ENCODE assay signal across 15 cellular contexts in the genomic region with DNA sequence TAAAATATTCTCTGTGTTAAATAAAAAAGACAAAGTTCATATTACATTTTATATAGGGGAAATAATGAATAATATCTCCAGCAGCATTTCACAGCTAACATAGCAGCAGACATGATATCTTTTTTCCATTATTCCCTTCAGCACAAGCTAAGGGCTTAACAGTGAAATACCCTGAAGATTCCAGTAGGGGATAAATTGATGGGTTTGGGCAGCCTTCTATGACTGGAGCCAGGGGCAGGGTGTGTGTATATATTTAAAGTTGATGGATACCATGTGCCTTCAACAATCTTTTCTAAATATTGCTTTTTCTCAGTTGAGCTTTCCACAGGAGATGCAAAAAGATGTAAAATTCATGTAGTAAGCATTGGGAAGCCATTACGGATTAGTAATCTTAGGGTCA.
A peak's percentile ranks its signal among the peaks of the same experiment; 100 is the strongest.
DNase-seq lines count a peak whose midpoint lies in the region; ATAC-seq and TF ChIP-seq lines count a peak whose summit lies in the region.
"Had no signal": no experiment of that assay in that cellular context is flagged by ENCODE, and none has a peak within 500 bp of the region (broad histone marks: within the 10 kb centered on the region; RNA-seq: fewer than 3 reads in every experiment).

No MANE protein-coding gene starts in this region.

- intact Hi-C loops in Panc1 (cut with micrococcal nuclease; ENCODE audit: unreplicated experiment) = no loop called here

- H3K36me3 Mint-ChIP-seq in endodermal cell (ENCODE audit: low read depth) = no peaks in the 10 kb centered on the region
- H3K36me3 Mint-ChIP-seq: CD14-positive monocyte; CD4-positive, alpha-beta memory T cell had no signal

- in situ Hi-C loops in Panc1 (cut with HindIII; ENCODE audit: low pct_unique_long_range_greater_than_20kb, low sequenced_read_pairs) = no loop called here

- no peak overlapping the region for H3K27ac Mint-ChIP-seq in endodermal cell
- H3K27ac Mint-ChIP-seq: CD14-positive monocyte; CD4-positive, alpha-beta memory T cell had no signal

- H3K4me3 ChIP-seq in Panc1 (ENCODE audit: low read depth in 2 of 2, low read length in 2 of 2) (no peak overlapping the region), endodermal cell (ENCODE audit: low read length) (no peak overlapping the region)
- H3K4me3 ChIP-seq: A549, BLaER1, K562 had no signal

- H3K9me3 Mint-ChIP-seq in endodermal cell = no peaks in the 10 kb centered on the region
- H3K9me3 Mint-ChIP-seq: CD14-positive monocyte had no signal

- H3K27ac ChIP-seq in Panc1 (ENCODE audit: low read length) = peak overlapping the region; percentile 5; the same call in 1 of the 2 replicates
- H3K27ac ChIP-seq in endodermal cell (ENCODE audit: low read depth, low read length) = no peak overlapping the region
- H3K27ac ChIP-seq: A549, BLaER1 had no signal

- no peak overlapping the region for H3K9ac ChIP-seq in endodermal cell (ENCODE audit: extremely low read depth, low read length, poor library complexity, severe bottlenecking)
- H3K9ac ChIP-seq: BLaER1 had no signal

- CTCF ChIA-PET in Panc1 (lab: Charles Lee) = interaction anchor here (0.6 to 0.7 kb wide), 2 partner anchors 75 to 637 kb away, joined by 3 to 5 read pairs; no protein-coding TSS in a partner anchor

- TF ChIP-seq CTCF in Panc1 (IDR thresholded peaks at IDR 0.05) = no peak
- peak; percentile 53 for TF ChIP-seq CTCF in endodermal cell (conservative IDR thresholded peaks at IDR 0.05)

- POLR2A ChIA-PET in Panc1 (lab: Charles Lee) = no interaction called here

- BruUV-seq in Panc1 (replicated peaks; lab: Mats Ljungman, UMichigan) = no TSS peak

- H3K27me3 Mint-ChIP-seq in endodermal cell (ENCODE audit: insufficient read depth) = no peaks in the 10 kb centered on the region
- H3K27me3 Mint-ChIP-seq: CD4-positive, alpha-beta memory T cell had no signal

- peak; percentile 11 for DNase-seq in NCI-H748 (lab: John Stamatoyannopoulos, UW; ENCODE audit: unreplicated experiment)
- no peak for DNase-seq in NCI-H748 treated with DMSO at 0.1 percent for 48 hours (lab: John Stamatoyannopoulos, UW)
- no peak for DNase-seq in Panc1 (ENCODE audit: low read depth, low spot score)
- no peak for DNase-seq in endodermal cell
- DNase-seq: CD4-positive, alpha-beta memory T cell; DMS79 treated with DMSO at 0.1 percent for 48 hours; GF-D8; IMR-90 had no signal

- 86 to 90% methylated on average over 1 of the region's 1 CpG for WGBS in endodermal cell (ENCODE audit: insufficient coverage in 1 of 2, insufficient read length in 1 of 2), 2 experiments

- H3K27me3 ChIP-seq in Panc1 (ENCODE audit: control insufficient read depth, insufficient read depth, low read length) (no peaks in the 10 kb centered on the region), endodermal cell (ENCODE audit: control insufficient read depth, insufficient read depth, low read length, poor library complexity, severe bottlenecking) (no peaks in the 10 kb centered on the region)
- H3K27me3 ChIP-seq: BLaER1 had no signal

- H3K9me3 ChIP-seq in Panc1 (ENCODE audit: control insufficient read depth, insufficient read depth, low read depth, low read length) (no peaks in the 10 kb centered on the region), endodermal cell (ENCODE audit: control insufficient read depth, low read length) (no peaks in the 10 kb centered on the region)
- H3K9me3 ChIP-seq: A549, BLaER1 had no signal

- ATAC-seq in Panc1 (no peak), HG02884 (IDR thresholded peaks at IDR 0.05; ENCODE audit: unreplicated experiment) (no peak), HG02642 (IDR thresholded peaks at IDR 0.05; ENCODE audit: poor library complexity, unreplicated experiment) (no peak), GM21381 (IDR thresholded peaks at IDR 0.05; ENCODE audit: unreplicated experiment) (no peak)
- ATAC-seq: K562 had no signal

- H3K36me3 ChIP-seq in Panc1 (ENCODE audit: control insufficient read depth, insufficient read depth, low read length) = no peaks in the 10 kb centered on the region
- no peaks in the 10 kb centered on the region for H3K36me3 ChIP-seq in endodermal cell (ENCODE audit: control insufficient read depth, insufficient read depth, low read length)
- H3K36me3 ChIP-seq: BLaER1 had no signal

- no peak overlapping the region for H3K4me3 Mint-ChIP-seq in endodermal cell
- H3K4me3 Mint-ChIP-seq: CD14-positive monocyte; CD4-positive, alpha-beta memory T cell had no signal

- H3K4me1 ChIP-seq in Panc1 (ENCODE audit: control insufficient read depth, insufficient read depth, low read length) (peaks cover 13% of the 10 kb centered on the region), endodermal cell (ENCODE audit: control insufficient read depth, insufficient read depth, low read length) (peaks cover 5% of the 10 kb centered on the region)
- H3K4me1 ChIP-seq: BLaER1 had no signal

- peaks cover 4% of the 10 kb centered on the region for H3K4me1 Mint-ChIP-seq in endodermal cell
- H3K4me1 Mint-ChIP-seq: CD4-positive, alpha-beta memory T cell had no signal
